21 cellular contexts compared by ENCODE assay signal in genomic region chr1:218700666-218701065, GRCh38.
DNase-seq lines count a peak whose midpoint lies in the region; ATAC-seq, FAIRE-seq and TF ChIP-seq lines count a peak whose summit lies in the region.
"Had no signal": no experiment of that assay in that cellular context is flagged by ENCODE, and none has a peak within 500 bp of the region (broad histone marks: within the 10 kb centered on the region; RNA-seq: fewer than 3 reads in every experiment).

No MANE protein-coding gene starts in this region.

- FAIRE-seq in HepG2 (lab: Jason Lieb, UNC) (no peak), K562 (lab: Jason Lieb, UNC) (no peak)
- FAIRE-seq: A204.1, D721Med, G401.6, GM12891, GM19239 had no signal

- WGBS in HepG2 (ENCODE audit: low lambda C conversion rate): 16% methylated on average over 7 of the region's 7 CpGs
- WGBS in right lobe of liver (ENCODE audit: insufficient coverage, low coverage, low lambda C conversion rate, missing lambda C conversion rate): 75% methylated on average over 7 of the region's 7 CpGs
- no CpG with 5 or more reads among the region's 7 CpGs for WGBS in IMR-90 (ENCODE audit: extremely low coverage in 2 of 2, insufficient read length in 1 of 2), 2 experiments
- 0% methylated on average over 7 of the region's 7 CpGs for WGBS in K562 (ENCODE audit: insufficient coverage, low coverage, missing lambda C conversion rate)

- TF ChIP-seq CTCF in HepG2 (CRISPR knock-in tag; IDR thresholded peaks at IDR 0.05) (no peak), right lobe of liver (IDR thresholded peaks at IDR 0.05) (no peak), IMR-90 (conservative IDR thresholded peaks at IDR 0.05; ENCODE audit: low read depth, low read length) (no peak), K562 (IDR thresholded peaks at IDR 0.05 in 2 of 3, conservative IDR thresholded peaks at IDR 0.05 in 1 of 3; ENCODE audit: insufficient read depth in 2 of 3, low read depth in 1 of 3, low read length in 3 of 3) (no peak), PC-9 (conservative IDR thresholded peaks at IDR 0.05) (no peak)

- POLR2A ChIA-PET in HepG2 (lab: Yijun Ruan, JAX) (no interaction called here), IMR-90 (lab: Charles Lee; ENCODE audit: unreplicated experiment) (no interaction called here), K562 (lab: Yijun Ruan, JAX) (no interaction called here), PC-9 (lab: Charles Lee; ENCODE audit: unreplicated experiment) (no interaction called here)

- in situ Hi-C loops in HepG2 (cut with HindIII; ENCODE audit: extremely low pct_ligation_motif_present, low pct_unique_long_range_greater_than_20kb) (no loop called here), IMR-90 (cut with MboI; ENCODE audit: low sequenced_read_pairs) (no loop called here), K562 (cut with MboI) (no loop called here)

- H3K56ac ChIP-seq in IMR-90 (ENCODE audit: extremely low read depth, insufficient read depth, low read length): no peak overlapping the region

- ATAC-seq in HepG2 (no peak), right lobe of liver (no peak), IMR-90 (ENCODE audit: low read depth) (no peak), K562 (no peak)
- ATAC-seq: CD8-positive, alpha-beta T cell had no signal

- dilution Hi-C loops in IMR-90 (cut with HindIII; ENCODE audit: low sequenced_read_pairs, unreplicated experiment): no loop called here

- TF ChIP-seq POLR2A in HepG2 (IDR thresholded peaks at IDR 0.05; ENCODE audit: insufficient read depth in 1 of 2, low read depth in 2 of 2, low read length in 2 of 2): no peak
- no peak for TF ChIP-seq POLR2A in right lobe of liver (IDR thresholded peaks at IDR 0.05)
- TF ChIP-seq POLR2A in IMR-90 (IDR thresholded peaks at IDR 0.05; ENCODE audit: low read depth, low read length): no peak
- no peak for TF ChIP-seq POLR2A in K562 (conservative IDR thresholded peaks at IDR 0.05)

- H3K9me1 ChIP-seq in IMR-90 (ENCODE audit: insufficient read depth, low read length): no peaks in the 10 kb centered on the region
- no peaks in the 10 kb centered on the region for H3K9me1 ChIP-seq in K562 (ENCODE audit: control insufficient read depth, insufficient read depth, low read length)

- H3K27me3 ChIP-seq in HepG2 (ENCODE audit: control insufficient read depth in 1 of 2, insufficient read depth in 2 of 2, low read length in 2 of 2) (no peaks in the 10 kb centered on the region), right lobe of liver (no peaks in the 10 kb centered on the region), IMR-90 (ENCODE audit: control insufficient read depth, insufficient read depth, low read length) (no peaks in the 10 kb centered on the region), K562 (ENCODE audit: control insufficient read depth in 2 of 2, insufficient read depth in 2 of 2, low read length in 2 of 2) (no peaks in the 10 kb centered on the region), PC-9 (ENCODE audit: insufficient read depth, low read depth) (no peaks in the 10 kb centered on the region)
- H3K27me3 ChIP-seq: BLaER1 treated with 17β-estradiol and CSF1 and Interleukin-3, amounts not matched to agents 10 nM and 100 nM had no signal

- H3K79me2 ChIP-seq in HepG2 (ENCODE audit: insufficient read depth, low read length): no peaks in the 10 kb centered on the region
- no peaks in the 10 kb centered on the region for H3K79me2 ChIP-seq in K562 (ENCODE audit: control insufficient read depth, insufficient read depth, low read length)
- no peaks in the 10 kb centered on the region for H3K79me2 ChIP-seq in PC-9 (ENCODE audit: low read depth)

- H3K23ac ChIP-seq in IMR-90 (ENCODE audit: low read depth, low read length): no peak overlapping the region

- peaks cover 17% of the 10 kb centered on the region for H3F3A ChIP-seq in PC-9 (ENCODE audit: insufficient read depth, low read depth)

- H3K36me3 ChIP-seq in HepG2 (replicated peaks in 1 of 2; ENCODE audit: control insufficient read depth in 1 of 2, insufficient read depth in 2 of 2, low read length in 2 of 2) (no peaks in the 10 kb centered on the region), right lobe of liver (no peaks in the 10 kb centered on the region), IMR-90 (ENCODE audit: control insufficient read depth, insufficient read depth, low read length) (no peaks in the 10 kb centered on the region), K562 (ENCODE audit: control insufficient read depth, insufficient read depth, low read length) (no peaks in the 10 kb centered on the region), PC-9 (ENCODE audit: low read depth) (no peaks in the 10 kb centered on the region)
- H3K36me3 ChIP-seq: BLaER1 treated with 17β-estradiol and CSF1 and Interleukin-3, amounts not matched to agents 10 nM and 100 nM had no signal

- no peak overlapping the region for H2BK20ac ChIP-seq in IMR-90 (ENCODE audit: low read depth, low read length)

- CTCF ChIA-PET in HepG2 (lab: Yijun Ruan, JAX; ENCODE audit: low intra/inter-chr PET ratio, low total read pairs) (no interaction called here), IMR-90 (lab: Yijun Ruan, JAX) (no interaction called here), K562 (lab: Yijun Ruan, JAX; ENCODE audit: low intra/inter-chr PET ratio) (no interaction called here), PC-9 (lab: Charles Lee) (no interaction called here)

- H4K20me1 ChIP-seq in HepG2 (ENCODE audit: insufficient read depth, low read length) (no peaks in the 10 kb centered on the region), IMR-90 (ENCODE audit: insufficient read depth, low read length) (no peaks in the 10 kb centered on the region), K562 (replicated peaks; ENCODE audit: control insufficient read depth, insufficient read depth, low read length) (no peaks in the 10 kb centered on the region), PC-9 (ENCODE audit: insufficient read depth) (no peaks in the 10 kb centered on the region)
- H4K20me1 ChIP-seq: BLaER1 treated with 17β-estradiol and CSF1 and Interleukin-3, amounts not matched to agents 10 nM and 100 nM had no signal

- H3K79me1 ChIP-seq in IMR-90 (ENCODE audit: low read depth in 1 of 2, low read length in 2 of 2): no peaks in the 10 kb centered on the region

- H3K9me3 ChIP-seq in HepG2 (ENCODE audit: low read length): no peaks in the 10 kb centered on the region
- H3K9me3 ChIP-seq in right lobe of liver: no peaks in the 10 kb centered on the region
- no peaks in the 10 kb centered on the region for H3K9me3 ChIP-seq in IMR-90 (ENCODE audit: control insufficient read depth, insufficient read depth, low read length)
- no peaks in the 10 kb centered on the region for H3K9me3 ChIP-seq in K562 (replicated peaks; ENCODE audit: control insufficient read depth, insufficient read depth, low read depth, low read length)
- peaks cover 7% of the 10 kb centered on the region; the same call in 1 of the 2 replicates for H3K9me3 ChIP-seq in PC-9 (ENCODE audit: insufficient read depth, low read depth)
- H3K9me3 ChIP-seq: BLaER1 treated with 17β-estradiol and CSF1 and Interleukin-3, amounts not matched to agents 10 nM and 100 nM; Caco-2 had no signal

- no peak overlapping the region for H3K18ac ChIP-seq in IMR-90 (ENCODE audit: low read depth, low read length)

- H3K27ac ChIP-seq in HepG2 (ENCODE audit: extremely low read length, insufficient read depth, low read length) (no peak overlapping the region), right lobe of liver (no peak overlapping the region), IMR-90 (ENCODE audit: insufficient read depth, low read length) (no peak overlapping the region), K562 (ENCODE audit: extremely low read depth, low read depth, low read length) (no peak overlapping the region), PC-9 (no peak overlapping the region)
- H3K27ac ChIP-seq: BLaER1 treated with 17β-estradiol and CSF1 and Interleukin-3, amounts not matched to agents 10 nM and 100 nM; C4-2B had no signal

- no peaks in the 10 kb centered on the region for H3K9me2 ChIP-seq in PC-9 (ENCODE audit: insufficient read depth)

- no peak overlapping the region for H2BK120ac ChIP-seq in IMR-90 (ENCODE audit: low read depth, low read length)

- no peak overlapping the region for H4K91ac ChIP-seq in IMR-90 (ENCODE audit: insufficient read depth, low read depth, low read length)

- H3K14ac ChIP-seq in IMR-90 (replicated peaks; ENCODE audit: low read depth, low read length): no peak overlapping the region

- H3K4me1 ChIP-seq in HepG2 (ENCODE audit: insufficient read depth, low read length) (peaks cover 4% of the 10 kb centered on the region), right lobe of liver (peaks cover 0 to 4% (median 1%) of the 10 kb centered on the region in 4 donors), IMR-90 (ENCODE audit: control insufficient read depth, insufficient read depth, low read length) (peaks cover 6% of the 10 kb centered on the region; the same call in 1 of the 2 replicates), K562 (replicated peaks in 1 of 2; ENCODE audit: control insufficient read depth in 2 of 2, insufficient read depth in 2 of 2, low read length in 2 of 2) (no peaks in the 10 kb centered on the region), PC-9 (replicated peaks; ENCODE audit: insufficient read depth) (peaks cover 22% of the 10 kb centered on the region)

- TF ChIP-seq EP300 in HepG2 (IDR thresholded peaks at IDR 0.05; ENCODE audit: low read depth in 2 of 2, low read length in 2 of 2) (no peak), HepG2 (CRISPR knock-in tag; IDR thresholded peaks at IDR 0.05; ENCODE audit: borderline replicate concordance) (no peak), K562 (IDR thresholded peaks at IDR 0.05; ENCODE audit: low read length) (no peak)

- H3K4me3 ChIP-seq in HepG2 (replicated peaks in 1 of 3; ENCODE audit: insufficient read depth in 1 of 3, low read depth in 2 of 3, low read length in 3 of 3) (no peak overlapping the region), right lobe of liver (no peak overlapping the region), IMR-90 (ENCODE audit: insufficient read depth, low read depth, low read length) (no peak overlapping the region), K562 (no peak overlapping the region), PC-9 (no peak overlapping the region)
- H3K4me3 ChIP-seq: BLaER1 treated with 17β-estradiol and CSF1 and Interleukin-3, amounts not matched to agents 10 nM and 100 nM had no signal

- H2AFZ ChIP-seq in HepG2 (ENCODE audit: low read length) (no peak overlapping the region), IMR-90 (replicated peaks; ENCODE audit: low read length, poor library complexity) (no peak overlapping the region), K562 (ENCODE audit: low read depth, low read length) (no peak overlapping the region), PC-9 (no peak overlapping the region)

- BruUV-seq in HepG2 (replicated peaks; lab: Mats Ljungman, UMichigan) (no TSS peak), IMR-90 (replicated peaks; lab: Mats Ljungman, UMichigan) (no TSS peak), K562 (replicated peaks; lab: Mats Ljungman, UMichigan) (no TSS peak), PC-9 (replicated peaks; lab: Mats Ljungman, UMichigan) (no TSS peak)

- no peak overlapping the region for H3K4ac ChIP-seq in IMR-90 (ENCODE audit: low read depth, low read length)

- no peak overlapping the region for H3K9ac ChIP-seq in HepG2 (ENCODE audit: insufficient read depth, low read depth, low read length)
- no peak overlapping the region for H3K9ac ChIP-seq in IMR-90 (ENCODE audit: low read depth, low read length)
- no peak overlapping the region for H3K9ac ChIP-seq in K562 (ENCODE audit: insufficient read depth in 1 of 2, low read depth in 2 of 2, low read length in 2 of 2)
- H3K9ac ChIP-seq: BLaER1 treated with 17β-estradiol and CSF1 and Interleukin-3, amounts not matched to agents 10 nM and 100 nM had no signal

- no peak overlapping the region for H4K5ac ChIP-seq in IMR-90 (ENCODE audit: low read depth, low read length)

- H2BK15ac ChIP-seq in IMR-90 (ENCODE audit: low read depth, low read length): no peak overlapping the region

- no peak overlapping the region for H2AK9ac ChIP-seq in IMR-90 (replicated peaks; ENCODE audit: low read depth, low read length, poor library complexity)

- H3K4me2 ChIP-seq in HepG2 (ENCODE audit: low read depth, low read length): no peak overlapping the region
- no peak overlapping the region for H3K4me2 ChIP-seq in IMR-90 (ENCODE audit: low read depth, low read length)
- H3K4me2 ChIP-seq in K562 (ENCODE audit: insufficient read depth, low read length): no peak overlapping the region
- no peak overlapping the region for H3K4me2 ChIP-seq in PC-9

- H2AK5ac ChIP-seq in IMR-90 (ENCODE audit: low read depth, low read length): no peak overlapping the region

- no peak for DNase-seq in HepG2 (ENCODE audit: low spot score)
- no peak for DNase-seq in right lobe of liver
- no peak for DNase-seq in IMR-90
- DNase-seq in K562 (ENCODE audit: extremely low read depth in 1 of 4, low spot score in 3 of 4): no peak
- no peak for DNase-seq in hypothalamus (lab: John Stamatoyannopoulos, UW)
- no peak for DNase-seq in PC-9
- DNase-seq: 8988T; AML-193; Caco-2; Calu3; CD4-positive, alpha-beta T cell; CD8-positive, alpha-beta T cell; DMS79 treated with DMSO at 0.1 percent for 48 hours; GF-D8 had no signal

- no peak for TF ChIP-seq RAD21 in HepG2 (CRISPR knock-in tag; IDR thresholded peaks at IDR 0.05)
- no peak for TF ChIP-seq RAD21 in IMR-90 (IDR thresholded peaks at IDR 0.05; ENCODE audit: low read length)
- no peak for TF ChIP-seq RAD21 in K562 (CRISPR knock-in tag; conservative IDR thresholded peaks at IDR 0.05 in 1 of 2, IDR thresholded peaks at IDR 0.05 in 1 of 2)

- intact Hi-C loops in HepG2 (cut with micrococcal nuclease; ENCODE audit: unreplicated experiment) (no loop called here), right lobe of liver (cut with DNase I) (no loop called here), IMR-90 (cut with micrococcal nuclease) (no loop called here), K562 (cut with micrococcal nuclease) (no loop called here), PC-9 (cut with micrococcal nuclease; ENCODE audit: unreplicated experiment) (loop anchor here (10.0 kb wide), 1 partner anchor 684 kb away; no protein-coding TSS in a partner anchor)

- no peak overlapping the region for H4K8ac ChIP-seq in IMR-90 (ENCODE audit: low read depth in 2 of 2, low read length in 2 of 2)

- no peak overlapping the region for H2BK5ac ChIP-seq in IMR-90 (ENCODE audit: low read depth, low read length, poor library complexity, severe bottlenecking)

Comparison
In these comparisons a context has a peak if more than half of its experiments do, and no peak if none do; other contexts are left out.
1. Of the 241 proteins assayed by ChIP-seq in both HepG2 and K562: peak only in HepG2: MAFF and MAFK; only in K562: none; in both: none; in neither: 239.